ENCODE assay signal across 8 cellular contexts in genomic region chr7:139109188-139109982, GRCh38.
DNase-seq lines count a peak whose midpoint lies in the region; ATAC-seq lines count a peak whose summit lies in the region.

Gene ZC3HAV1 (minus strand): TSS chr7:139109720. CDS start chr7:139109331, 389 bp downstream.

- peak; percentile 92 for DNase-seq in CD1c-positive myeloid dendritic cell (ENCODE audit: extremely low spot score)
- DNase-seq in NK-92 (lab: John Stamatoyannopoulos, UW; ENCODE audit: unreplicated experiment): peak; percentile 58
- peak; percentile 73 to 85 for DNase-seq in activated CD8-positive, alpha-beta memory T cell treated with anti-CD3 and anti-CD28 coated beads for 1 hour (ENCODE audit: extremely low read depth in 1 of 2, low read depth in 1 of 2)
- DNase-seq in effector CD4-positive, alpha-beta T cell: peak; percentile 86
- DNase-seq in medulla oblongata (ENCODE audit: extremely low spot score): peak; percentile 85
- DNase-seq in stimulated activated CD8-positive, alpha-beta memory T cell treated with anti-CD3 and anti-CD28 coated beads, Interleukin-12 subunit alpha, Interleukin-12 subunit beta, amount 100 ng/mL, for 1 hour (ENCODE audit: low read depth): peak; percentile 82

- ATAC-seq in GM19351 (IDR thresholded peaks at IDR 0.05; ENCODE audit: unreplicated experiment): peak; percentile 65
- ATAC-seq in HG03520 (IDR thresholded peaks at IDR 0.05; ENCODE audit: unreplicated experiment): peak; percentile 65

Comparison
In these comparisons a context has a peak if more than half of its experiments do, and no peak if none do; other contexts are left out.
1. Peak in every context shown above with its lines: DNase-seq and ATAC-seq.